1 cellular context compared by ENCODE assay signal in the genomic region with DNA sequence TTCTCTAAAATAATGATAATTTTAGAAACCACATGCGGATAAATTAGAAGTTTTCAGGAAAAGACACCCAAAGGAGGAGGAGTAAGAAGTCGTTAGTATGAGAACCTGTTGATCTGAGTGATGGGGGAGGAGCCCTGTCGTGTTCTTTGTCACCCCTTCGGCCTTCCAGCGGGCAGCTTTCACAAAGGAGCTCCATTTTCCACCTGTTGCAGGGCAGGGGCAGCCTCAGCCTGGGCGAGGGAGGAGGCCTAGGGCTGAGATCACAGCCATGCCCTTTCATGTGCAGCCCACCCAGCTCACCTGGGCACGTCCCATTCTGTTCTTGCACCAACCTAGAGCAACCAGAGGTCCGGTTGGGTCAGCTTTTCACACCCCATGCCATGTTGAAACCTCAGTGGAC.
TF ChIP-seq lines count a peak whose summit lies in the region.

No MANE protein-coding gene starts in this region.

TF ChIP-seq in HEK293, 187 proteins besides CTCF, POLR2A, EP300 and RAD21 (continued from another document):
- TF ChIP-seq, protein P1, sequence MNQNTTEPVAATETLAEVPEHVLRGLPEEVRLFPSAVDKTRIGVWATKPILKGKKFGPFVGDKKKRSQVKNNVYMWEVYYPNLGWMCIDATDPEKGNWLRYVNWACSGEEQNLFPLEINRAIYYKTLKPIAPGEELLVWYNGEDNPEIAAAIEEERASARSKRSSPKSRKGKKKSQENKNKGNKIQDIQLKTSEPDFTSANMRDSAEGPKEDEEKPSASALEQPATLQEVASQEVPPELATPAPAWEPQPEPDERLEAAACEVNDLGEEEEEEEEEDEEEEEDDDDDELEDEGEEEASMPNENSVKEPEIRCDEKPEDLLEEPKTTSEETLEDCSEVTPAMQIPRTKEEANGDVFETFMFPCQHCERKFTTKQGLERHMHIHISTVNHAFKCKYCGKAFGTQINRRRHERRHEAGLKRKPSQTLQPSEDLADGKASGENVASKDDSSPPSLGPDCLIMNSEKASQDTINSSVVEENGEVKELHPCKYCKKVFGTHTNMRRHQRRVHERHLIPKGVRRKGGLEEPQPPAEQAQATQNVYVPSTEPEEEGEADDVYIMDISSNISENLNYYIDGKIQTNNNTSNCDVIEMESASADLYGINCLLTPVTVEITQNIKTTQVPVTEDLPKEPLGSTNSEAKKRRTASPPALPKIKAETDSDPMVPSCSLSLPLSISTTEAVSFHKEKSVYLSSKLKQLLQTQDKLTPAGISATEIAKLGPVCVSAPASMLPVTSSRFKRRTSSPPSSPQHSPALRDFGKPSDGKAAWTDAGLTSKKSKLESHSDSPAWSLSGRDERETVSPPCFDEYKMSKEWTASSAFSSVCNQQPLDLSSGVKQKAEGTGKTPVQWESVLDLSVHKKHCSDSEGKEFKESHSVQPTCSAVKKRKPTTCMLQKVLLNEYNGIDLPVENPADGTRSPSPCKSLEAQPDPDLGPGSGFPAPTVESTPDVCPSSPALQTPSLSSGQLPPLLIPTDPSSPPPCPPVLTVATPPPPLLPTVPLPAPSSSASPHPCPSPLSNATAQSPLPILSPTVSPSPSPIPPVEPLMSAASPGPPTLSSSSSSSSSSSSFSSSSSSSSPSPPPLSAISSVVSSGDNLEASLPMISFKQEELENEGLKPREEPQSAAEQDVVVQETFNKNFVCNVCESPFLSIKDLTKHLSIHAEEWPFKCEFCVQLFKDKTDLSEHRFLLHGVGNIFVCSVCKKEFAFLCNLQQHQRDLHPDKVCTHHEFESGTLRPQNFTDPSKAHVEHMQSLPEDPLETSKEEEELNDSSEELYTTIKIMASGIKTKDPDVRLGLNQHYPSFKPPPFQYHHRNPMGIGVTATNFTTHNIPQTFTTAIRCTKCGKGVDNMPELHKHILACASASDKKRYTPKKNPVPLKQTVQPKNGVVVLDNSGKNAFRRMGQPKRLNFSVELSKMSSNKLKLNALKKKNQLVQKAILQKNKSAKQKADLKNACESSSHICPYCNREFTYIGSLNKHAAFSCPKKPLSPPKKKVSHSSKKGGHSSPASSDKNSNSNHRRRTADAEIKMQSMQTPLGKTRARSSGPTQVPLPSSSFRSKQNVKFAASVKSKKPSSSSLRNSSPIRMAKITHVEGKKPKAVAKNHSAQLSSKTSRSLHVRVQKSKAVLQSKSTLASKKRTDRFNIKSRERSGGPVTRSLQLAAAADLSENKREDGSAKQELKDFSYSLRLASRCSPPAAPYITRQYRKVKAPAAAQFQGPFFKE (tag by site-specific recombination; IDR thresholded peaks at IDR 0.05; ENCODE audit: borderline replicate concordance), result no peak
TF ChIP-seq in HEK293: peak in this region for 2.
